Comparison of ENCODE assay signal across 15 cellular contexts in the genomic region with DNA sequence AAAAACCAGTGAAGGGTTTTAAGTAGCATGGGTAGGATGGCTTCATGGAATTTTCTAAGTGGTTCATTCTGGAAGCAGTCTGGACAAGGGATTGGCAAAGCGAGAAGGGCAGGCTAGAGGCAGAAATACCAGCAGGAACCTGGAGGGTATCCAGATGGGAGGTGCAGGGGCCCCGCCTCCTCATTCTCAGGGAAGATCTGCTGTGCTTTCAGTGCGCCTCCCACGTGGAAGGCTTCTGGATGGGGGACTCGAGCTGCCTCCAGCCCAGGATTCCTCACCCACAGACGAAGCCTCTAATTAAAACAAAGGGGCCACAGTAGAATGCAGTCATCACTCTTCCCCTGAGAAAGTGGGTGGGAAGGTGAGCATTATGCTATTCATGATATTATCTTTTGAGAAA.
DNase-seq lines count a peak whose midpoint lies in the region; ATAC-seq and TF ChIP-seq lines count a peak whose summit lies in the region.
"Had no signal": no experiment of that assay in that cellular context is flagged by ENCODE, and none has a peak within 500 bp of the region (broad histone marks: within the 10 kb centered on the region; RNA-seq: fewer than 3 reads in every experiment).

No MANE protein-coding gene starts in this region.

- no peak overlapping the region for H3K27ac ChIP-seq in colonic mucosa
- no peak overlapping the region for H3K27ac ChIP-seq in brain microvascular endothelial cell

- H3K4me3 ChIP-seq in colonic mucosa (no peak overlapping the region), brain microvascular endothelial cell (ENCODE audit: low read depth, low read length) (no peak overlapping the region)

- TF ChIP-seq CTCF in colonic mucosa (IDR thresholded peaks at IDR 0.05) (no peak), brain microvascular endothelial cell (IDR thresholded peaks at IDR 0.05; ENCODE audit: low read depth, low read length, missing control alignments) (no peak), CD14-positive monocyte (IDR thresholded peaks at IDR 0.05) (no peak)

- DNase-seq in COR-L47 (lab: John Stamatoyannopoulos, UW) (peak; percentile 38), NCI-H2227 treated with DMSO at 0.1 percent for 48 hours (lab: John Stamatoyannopoulos, UW) (peak; percentile 12), colonic mucosa (peak; percentile 26), left colon (no peak), brain microvascular endothelial cell (no peak), CD14-positive monocyte (ENCODE audit: low spot score) (no peak)
- DNase-seq: activated CD4-positive, alpha-beta T cell treated with anti-CD3 and anti-CD28 coated beads, Interleukin-2, amount 50 U/mL, for 1 hour; CD4-positive, CD25-positive, alpha-beta regulatory T cell; islet precursor cell; NCI-H1694; SHP77 treated with DMSO at 0.1 percent for 48 hours; trophoblast cell had no signal

- H3K4me3 Mint-ChIP-seq in CD14-positive monocyte, result no peak overlapping the region
- H3K4me3 Mint-ChIP-seq: activated naive CD8-positive, alpha-beta T cell; CD4-positive, CD25-positive, alpha-beta regulatory T cell had no signal

- no peaks in the 10 kb centered on the region for H3K36me3 Mint-ChIP-seq in CD14-positive monocyte
- H3K36me3 Mint-ChIP-seq: activated naive CD8-positive, alpha-beta T cell; CD4-positive, CD25-positive, alpha-beta regulatory T cell had no signal

- H3K27ac Mint-ChIP-seq in CD14-positive monocyte, result no peak overlapping the region
- H3K27ac Mint-ChIP-seq: activated naive CD8-positive, alpha-beta T cell had no signal

- intact Hi-C loops in colonic mucosa (cut with DNase I), result no loop called here
- intact Hi-C loops in left colon (cut with DNase I, micrococcal nuclease), result no loop called here
- intact Hi-C loops in CD14-positive monocyte (cut with micrococcal nuclease), result no loop called here

- H3K9me3 Mint-ChIP-seq in CD14-positive monocyte, result peaks cover 0 to 5% (median 0%) of the 10 kb centered on the region in 7 donors

- in situ Hi-C loops in brain microvascular endothelial cell (cut with HindIII; ENCODE audit: low pct_ligation_motif_present, low sequenced_read_pairs), result no loop called here

- no peaks in the 10 kb centered on the region for H3K9me3 ChIP-seq in colonic mucosa

- no peaks in the 10 kb centered on the region for H3K27me3 ChIP-seq in colonic mucosa
- H3K27me3 ChIP-seq in brain microvascular endothelial cell (replicated peaks), result no peaks in the 10 kb centered on the region

- ATAC-seq in left colon, result peak; percentile 37
- ATAC-seq in HG02884 (IDR thresholded peaks at IDR 0.05; ENCODE audit: unreplicated experiment), result no peak
- ATAC-seq in GM21360 (IDR thresholded peaks at IDR 0.05; ENCODE audit: unreplicated experiment), result no peak

- H3K4me1 Mint-ChIP-seq in CD14-positive monocyte, result no peaks in the 10 kb centered on the region
- H3K4me1 Mint-ChIP-seq: CD4-positive, CD25-positive, alpha-beta regulatory T cell had no signal

- no peak overlapping the region for H3K9ac ChIP-seq in colonic mucosa (ENCODE audit: low read depth in 2 of 2, low read length in 2 of 2)

- no peaks in the 10 kb centered on the region for H3K4me1 ChIP-seq in colonic mucosa

- peaks cover 0 to 13% (median 6%) of the 10 kb centered on the region in 3 donors for H3K27me3 Mint-ChIP-seq in CD14-positive monocyte (ENCODE audit: low read depth in 3 of 3)
- H3K27me3 Mint-ChIP-seq: CD4-positive, CD25-positive, alpha-beta regulatory T cell had no signal

- no peaks in the 10 kb centered on the region for H3K36me3 ChIP-seq in colonic mucosa
- no peaks in the 10 kb centered on the region for H3K36me3 ChIP-seq in brain microvascular endothelial cell (replicated peaks)

Comparison
In these comparisons a context has a peak if more than half of its experiments do, and no peak if none do; other contexts are left out.
1. DNase-seq: peak in COR-L47 (single experiment), NCI-H2227 treated with DMSO at 0.1 percent for 48 hours (single experiment) and colonic mucosa (single experiment); none in left colon (0 of 2), brain microvascular endothelial cell (single experiment) and CD14-positive monocyte (single experiment).